4 cellular contexts compared by ENCODE assay signal in the genomic region with DNA sequence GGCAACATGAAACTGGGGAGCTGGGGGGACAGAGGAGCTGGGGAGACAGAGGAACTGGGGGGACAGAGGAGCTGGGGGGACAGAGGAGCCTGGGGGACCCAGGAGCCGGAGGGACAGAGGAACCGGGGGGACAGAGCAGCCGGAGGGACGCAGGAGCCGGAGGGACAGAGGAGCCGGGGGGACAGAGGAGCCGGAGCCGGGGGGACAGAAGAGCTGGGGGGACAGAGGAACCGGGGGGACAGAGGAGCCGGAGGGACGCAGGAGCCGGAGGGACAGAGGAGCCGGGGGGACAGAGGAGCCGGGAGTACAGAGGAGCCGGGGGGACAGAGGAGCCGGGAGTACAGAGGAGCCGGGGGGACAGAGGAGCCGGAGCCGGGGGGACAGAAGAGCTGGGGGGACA. TPM values are rescaled to one million over a fixed set of nuclear protein-coding genes. Genes with fewer than 3 reads are reported as not detected.
"Had no signal": no experiment of that assay in that cellular context is flagged by ENCODE, and none has a peak within 500 bp of the region (broad histone marks: within the 10 kb centered on the region; RNA-seq: fewer than 3 reads in every experiment).

No MANE protein-coding gene starts in this region.

RNA-seq across cellular contexts. Expression of gene CBFA2T3, which starts 25.1 kb away (rescaled TPM):
- total RNA-seq: osteocyte, pulmonary artery endothelial cell, renal cortical epithelial cell, smooth muscle cell had no signal
